Comparison of ENCODE assay signal across 8 cellular contexts in genomic region chr13:27022571-27023311, GRCh38.
DNase-seq lines count a peak whose midpoint lies in the region; ATAC-seq, FAIRE-seq and TF ChIP-seq lines count a peak whose summit lies in the region.

No MANE protein-coding gene starts in this region.

- TF ChIP-seq POLR2A in H54 (IDR thresholded peaks at IDR 0.05; ENCODE audit: low read depth, low read length), result no peak

- FAIRE-seq in bronchial epithelial cell (lab: Jason Lieb, UNC) (peak; percentile 84), H54 (lab: Jason Lieb, UNC) (no peak)

- no peak overlapping the region for H3K4me3 ChIP-seq in bronchial epithelial cell (ENCODE audit: low read depth, low read length)

- H3K36me3 ChIP-seq in bronchial epithelial cell (ENCODE audit: control insufficient read depth, insufficient read depth, low read length), result no peaks in the 10 kb centered on the region

- ATAC-seq in HG03196 (IDR thresholded peaks at IDR 0.05; ENCODE audit: unreplicated experiment), result no peak

- DNase-seq in Daoy (ENCODE audit: low read depth), result peak; percentile 64
- DNase-seq in NCI-H1694 treated with DMSO at 0.1 percent for 48 hours (lab: John Stamatoyannopoulos, UW), result peak; percentile 61
- peak; percentile 70 for DNase-seq in bronchial epithelial cell (ENCODE audit: low read depth)
- peak; percentile 27 for DNase-seq in midbrain (lab: John Stamatoyannopoulos, UW)
- no peak for DNase-seq in UCSD-AML1 (lab: John Stamatoyannopoulos, UW; ENCODE audit: unreplicated experiment)
- no peak for DNase-seq in GM03348 (ENCODE audit: low spot score)
- no peak for DNase-seq in H54 (ENCODE audit: insufficient read length, low spot score)

- no peak for TF ChIP-seq CTCF in bronchial epithelial cell (IDR thresholded peaks at IDR 0.05; ENCODE audit: insufficient read depth, low read length, severe bottlenecking)

- peaks cover 10% of the 10 kb centered on the region for H3K27me3 ChIP-seq in bronchial epithelial cell (ENCODE audit: control insufficient read depth, insufficient read depth, low read length)

Comparison
In these comparisons a context has a peak if more than half of its experiments do, and no peak if none do; other contexts are left out.
1. DNase-seq: peak in Daoy (single experiment), NCI-H1694 treated with DMSO at 0.1 percent for 48 hours (single experiment), bronchial epithelial cell (single experiment) and midbrain (single experiment); none in UCSD-AML1 (single experiment), GM03348 (single experiment) and H54 (single experiment).